Comparison of ENCODE assay signal across 8 cellular contexts in genomic region chr11:111937461-111937769, GRCh38. TPM values are rescaled to one million over a fixed set of nuclear protein-coding genes. Genes with fewer than 3 reads are reported as not detected.
DNase-seq lines count a peak whose midpoint lies in the region; ATAC-seq, FAIRE-seq and TF ChIP-seq lines count a peak whose summit lies in the region.

No MANE protein-coding gene starts in this region.

- FAIRE-seq in small intestine (lab: Jason Lieb, UNC), result no peak

- peaks cover 2% of the 10 kb centered on the region; the same call in 1 of the 2 replicates for H3K4me1 ChIP-seq in HEK293 (ENCODE audit: control insufficient read depth, insufficient read depth, low read length)
- no peaks in the 10 kb centered on the region for H3K4me1 ChIP-seq in small intestine (ENCODE audit: control insufficient read depth in 2 of 2, insufficient read depth in 1 of 2, low read depth in 1 of 2, low read length in 1 of 2)

- peak; percentile 6 for ATAC-seq in activated CD8-positive, alpha-beta T cell treated with anti-CD3 and anti-CD28 coated beads, Interleukin-2, amount 10 ng/mL, durations not matched to agents 7 days and 5 days
- ATAC-seq in GM18519 (IDR thresholded peaks at IDR 0.05; ENCODE audit: low FRiP score, unreplicated experiment) (no peak), HG02981 (IDR thresholded peaks at IDR 0.05; ENCODE audit: unreplicated experiment) (no peak)

- H3K4me3 ChIP-seq in HEK293 (ENCODE audit: low read depth, low read length) (peak overlapping the region; percentile 60), iPS-11a (ENCODE audit: low read depth, low read length) (peak overlapping the region; percentile 81), small intestine (ENCODE audit: low read depth in 1 of 2, low read length in 2 of 2) (peak overlapping the region; percentile 69 to 88)

- H3K27ac Mint-ChIP-seq in activated CD8-positive, alpha-beta T cell treated with anti-CD3 and anti-CD28 coated beads, Interleukin-2, amount 10 ng/mL, durations not matched to agents 7 days and 5 days, result peak overlapping the region; percentile 19

- TF ChIP-seq CTCF in HEK293 (tag by site-specific recombination; IDR thresholded peaks at IDR 0.05), result no peak

- H3K36me3 Mint-ChIP-seq in activated CD8-positive, alpha-beta T cell treated with anti-CD3 and anti-CD28 coated beads, Interleukin-2, amount 10 ng/mL, durations not matched to agents 7 days and 5 days (ENCODE audit: low read depth), result no peaks in the 10 kb centered on the region

- no peaks in the 10 kb centered on the region for H3K27me3 Mint-ChIP-seq in activated CD8-positive, alpha-beta T cell treated with anti-CD3 and anti-CD28 coated beads, Interleukin-2, amount 10 ng/mL, durations not matched to agents 7 days and 5 days (ENCODE audit: low read depth)

- H3K4me1 Mint-ChIP-seq in activated CD8-positive, alpha-beta T cell treated with anti-CD3 and anti-CD28 coated beads, Interleukin-2, amount 10 ng/mL, durations not matched to agents 7 days and 5 days (ENCODE audit: low read depth), result peaks cover 39% of the 10 kb centered on the region

- WGBS in small intestine, 3 donors, result 5 to 14% (median 10%) methylated on average over 8 to 9 of the region's 9 CpGs

- no peak for DNase-seq in activated CD8-positive, alpha-beta T cell treated with anti-CD3 and anti-CD28 coated beads, Interleukin-2, amount 10 ng/mL, durations not matched to agents 7 days and 5 days
- DNase-seq in small intestine, result no peak
- no peak for DNase-seq in HT-29 (ENCODE audit: low spot score)
- no peak for DNase-seq in NCI-H2081 treated with DMSO at 0.1 percent for 48 hours (lab: John Stamatoyannopoulos, UW)

- H3K4me3 Mint-ChIP-seq in activated CD8-positive, alpha-beta T cell treated with anti-CD3 and anti-CD28 coated beads, Interleukin-2, amount 10 ng/mL, durations not matched to agents 7 days and 5 days, result peak overlapping the region; percentile 71

- H3K27me3 ChIP-seq in small intestine (ENCODE audit: control insufficient read depth in 2 of 2, insufficient read depth in 2 of 2, low read length in 2 of 2), result no peaks in the 10 kb centered on the region

- H3K9me3 ChIP-seq in HEK293 (ENCODE audit: control insufficient read depth, insufficient read depth, low read depth, low read length) (no peaks in the 10 kb centered on the region), small intestine (ENCODE audit: control insufficient read depth, low read depth) (no peaks in the 10 kb centered on the region)

- H3K36me3 ChIP-seq in HEK293 (ENCODE audit: control insufficient read depth in 2 of 2, insufficient read depth in 1 of 2, low read length in 2 of 2), result no peaks in the 10 kb centered on the region
- no peaks in the 10 kb centered on the region for H3K36me3 ChIP-seq in small intestine (ENCODE audit: control insufficient read depth in 2 of 2, insufficient read depth in 2 of 2, low read length in 2 of 2)

- H3K9me3 Mint-ChIP-seq in activated CD8-positive, alpha-beta T cell treated with anti-CD3 and anti-CD28 coated beads, Interleukin-2, amount 10 ng/mL, durations not matched to agents 7 days and 5 days (ENCODE audit: insufficient read depth), result no peaks in the 10 kb centered on the region

- POLR2A ChIA-PET in HEK293 (lab: Yijun Ruan, JAX), result interaction anchor here (0.8 to 2.5 kb wide), 4 partner anchors 11 to 41 kb away, joined by 3 to 15 read pairs (median 4); no protein-coding TSS in a partner anchor
- POLR2A ChIA-PET in activated CD8-positive, alpha-beta T cell treated with anti-CD3 and anti-CD28 coated beads, Interleukin-2, amount 10 ng/mL, durations not matched to agents 7 days and 5 days (lab: Charles Lee), result interaction anchor here (0.6 to 2.3 kb wide), 2 partner anchors 11 to 27 kb away, joined by 3 to 17 read pairs; no protein-coding TSS in a partner anchor

- CTCF ChIA-PET in HEK293 (lab: Yijun Ruan, JAX), result interaction anchor here (0.8 to 3.3 kb wide), 3 partner anchors 41 to 66 kb away, joined by 3 to 24 read pairs (median 3); partner anchors contain the start of gene ALG9
- CTCF ChIA-PET in activated CD8-positive, alpha-beta T cell treated with anti-CD3 and anti-CD28 coated beads, Interleukin-2, amount 10 ng/mL, durations not matched to agents 7 days and 5 days (lab: Charles Lee), result interaction anchor here (1.0 to 13.6 kb wide), 7 partner anchors 8 to 87 kb away, joined by 3 to 261 read pairs (median 5); no protein-coding TSS in a partner anchor

- no peak overlapping the region for H3K27ac ChIP-seq in HEK293 (ENCODE audit: extremely low read depth, low read depth, low read length)
- H3K27ac ChIP-seq in small intestine (ENCODE audit: low read depth in 1 of 2, low read length in 1 of 2), result peak overlapping the region in 1 of 2 donors; percentile 29

TF ChIP-seq in HEK293, 187 proteins besides CTCF, POLR2A, EP300 and RAD21 (continues in another document):
- TF ChIP-seq ZNF146 (tag by site-specific recombination; IDR thresholded peaks at IDR 0.05) (no peak), KLF8 (tag by site-specific recombination; IDR thresholded peaks at IDR 0.05) (no peak), ZNF521 (tag by site-specific recombination; IDR thresholded peaks at IDR 0.05) (no peak), ZSCAN23 (tag by site-specific recombination; IDR thresholded peaks at IDR 0.05) (no peak), SP3 (tag by site-specific recombination; IDR thresholded peaks at IDR 0.05) (0 out of 2 replicates have a peak, but pooled peaks have one; percentile 20), ZNF544 (tag by site-specific recombination; IDR thresholded peaks at IDR 0.05) (no peak), ZNF155 (tag by site-specific recombination; IDR thresholded peaks at IDR 0.05) (no peak), ZNF585B (tag by site-specific recombination; IDR thresholded peaks at IDR 0.05) (no peak), EGR2 (tag by site-specific recombination; IDR thresholded peaks at IDR 0.05; ENCODE audit: low read depth) (no peak), SCRT1 (tag by site-specific recombination; IDR thresholded peaks at IDR 0.05; ENCODE audit: borderline replicate concordance) (no peak), ZNF629 (tag by site-specific recombination; IDR thresholded peaks at IDR 0.05) (no peak), ZSCAN5A (tag by site-specific recombination; IDR thresholded peaks at IDR 0.05) (no peak), ZNF184 (tag by site-specific recombination; IDR thresholded peaks at IDR 0.05) (no peak), HOXA7 (CRISPR knock-in tag; IDR thresholded peaks at IDR 0.05; ENCODE audit: borderline replicate concordance) (no peak), ZBTB8A (tag by site-specific recombination; IDR thresholded peaks at IDR 0.05) (no peak), GLIS2 (tag by site-specific recombination; IDR thresholded peaks at IDR 0.05) (peak; percentile 43), ZFP3 (tag by site-specific recombination; IDR thresholded peaks at IDR 0.05; ENCODE audit: low read depth) (no peak), ZNF510 (tag by site-specific recombination; IDR thresholded peaks at IDR 0.05; ENCODE audit: insufficient replicate concordance) (no peak), ZIC2 (tag by site-specific recombination; IDR thresholded peaks at IDR 0.05) (no peak), BCL11B (tag by site-specific recombination; IDR thresholded peaks at IDR 0.05; ENCODE audit: low read depth) (no peak), ZNF16 (tag by site-specific recombination; IDR thresholded peaks at IDR 0.05; ENCODE audit: low read depth) (no peak), OSR2 (tag by site-specific recombination; IDR thresholded peaks at IDR 0.05) (no peak), SP7 (tag by site-specific recombination; IDR thresholded peaks at IDR 0.05) (no peak)

RNA-seq across cellular contexts. Expression of gene DIXDC1, which starts 0.3 kb away (rescaled TPM):
- 1 to 10 TPM; 3.1 to 5.1 TPM for total RNA-seq in activated CD8-positive, alpha-beta T cell treated with anti-CD3 and anti-CD28 coated beads, Interleukin-2, amount 10 ng/mL, durations not matched to agents 7 days and 5 days
- 1 to 10 TPM; 1.3 to 9.7 (median 2.2) TPM for polyA plus RNA-seq in small intestine
- 2.0 and 2.6 TPM in 2 replicates for total RNA-seq in HT-29 (2014; rRNA removed; shearing (Covaris generic))

RNA-seq across cellular contexts. Expression of gene C11orf52, which starts 18.7 kb away (rescaled TPM):
- total RNA-seq in activated CD8-positive, alpha-beta T cell treated with anti-CD3 and anti-CD28 coated beads, Interleukin-2, amount 10 ng/mL, durations not matched to agents 7 days and 5 days, result not detected
- 10 to 100 TPM; 10.3 to 33.5 (median 30.0) TPM for polyA plus RNA-seq in small intestine
- total RNA-seq in HT-29 (2014; rRNA removed; shearing (Covaris generic)), result 4.3 and 6.3 TPM in 2 replicates

RNA-seq across cellular contexts. Expression of gene HSPB2, which starts 24.9 kb away (rescaled TPM):
- total RNA-seq in activated CD8-positive, alpha-beta T cell treated with anti-CD3 and anti-CD28 coated beads, Interleukin-2, amount 10 ng/mL, durations not matched to agents 7 days and 5 days, result not detected
- polyA plus RNA-seq in small intestine, result 1 to 10 TPM in 2 of 3 donors, not detected in 1; 3.0 to 4.3 TPM
- not detected in 2 replicates for total RNA-seq in HT-29 (2014; rRNA removed; shearing (Covaris generic))

RNA-seq across cellular contexts. Expression of gene CRYAB, which starts 25.8 kb away (rescaled TPM):
- total RNA-seq in activated CD8-positive, alpha-beta T cell treated with anti-CD3 and anti-CD28 coated beads, Interleukin-2, amount 10 ng/mL, durations not matched to agents 7 days and 5 days, result not detected
- polyA plus RNA-seq in small intestine, result 100 to 1,000 TPM in 1 of 3 donors, 10 to 100 TPM in 2; 15.4 to 260 (median 74.6) TPM
- total RNA-seq in HT-29 (2014; rRNA removed; shearing (Covaris generic)), result not detected in 2 replicates

RNA-seq across cellular contexts. Expression of gene CFAP68, which starts 58.1 kb away (rescaled TPM):
- total RNA-seq in activated CD8-positive, alpha-beta T cell treated with anti-CD3 and anti-CD28 coated beads, Interleukin-2, amount 10 ng/mL, durations not matched to agents 7 days and 5 days, result 10 to 100 TPM; 17.8 to 18.3 TPM
- polyA plus RNA-seq in small intestine, result 10 to 100 TPM; 21.2 to 27.7 (median 27.3) TPM
- 8.8 and 11.9 TPM in 2 replicates for total RNA-seq in HT-29 (2014; rRNA removed; shearing (Covaris generic))
